ENCODE assay signal across 15 cellular contexts in the genomic region with DNA sequence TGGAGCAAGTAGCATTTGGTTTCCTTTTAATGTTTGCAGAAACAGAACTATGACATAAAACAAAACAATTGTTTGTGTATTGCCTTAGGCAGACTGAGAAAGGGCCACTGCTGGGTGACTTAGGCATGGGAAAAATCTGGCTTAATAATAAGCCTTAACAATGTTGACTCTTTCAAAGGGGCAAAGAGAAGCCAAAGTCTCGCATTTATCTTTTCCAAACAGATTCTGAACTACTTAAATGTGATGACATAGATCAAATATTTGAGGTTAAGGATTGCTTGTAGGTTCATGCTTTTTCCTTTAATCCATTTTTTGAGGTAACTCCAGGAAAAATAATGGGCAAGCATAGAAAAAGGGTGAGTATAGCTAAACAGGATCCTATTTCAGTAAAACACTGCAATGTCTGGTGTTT. TPM values are rescaled to one million over a fixed set of nuclear protein-coding genes. Genes with fewer than 3 reads are reported as not detected.
DNase-seq lines count a peak whose midpoint lies in the region; ATAC-seq and TF ChIP-seq lines count a peak whose summit lies in the region.
"Had no signal": no experiment of that assay in that cellular context is flagged by ENCODE, and none has a peak within 500 bp of the region (broad histone marks: within the 10 kb centered on the region; RNA-seq: fewer than 3 reads in every experiment).

No MANE protein-coding gene starts in this region.

- H3K9me3 ChIP-seq in hepatocyte (ENCODE audit: low read depth): no peaks in the 10 kb centered on the region

- H3K4me3 ChIP-seq in ACC112 (ENCODE audit: low read depth, low read length) (no peak overlapping the region), astrocyte of the cerebellum (ENCODE audit: low read depth, low read length) (no peak overlapping the region), hepatocyte (no peak overlapping the region)

- 12% methylated on average over 1 of the region's 1 CpG for whole genome bisulfite sequencing in hepatocyte (ENCODE audit: low lambda C conversion rate, missing lambda C conversion rate)

- H3K4me1 ChIP-seq in ACC112 (ENCODE audit: control insufficient read depth, insufficient read depth, low read length, unreplicated experiment) (peaks cover 18% of the 10 kb centered on the region), hepatocyte (ENCODE audit: insufficient read depth) (peaks cover 12% of the 10 kb centered on the region)

- in situ Hi-C loops in astrocyte of the cerebellum (cut with HindIII; ENCODE audit: low sequenced_read_pairs): no loop called here

- no peaks in the 10 kb centered on the region for H3K9me2 ChIP-seq in hepatocyte (replicated peaks; ENCODE audit: insufficient read depth)

- TF ChIP-seq CTCF in astrocyte of the cerebellum (IDR thresholded peaks at IDR 0.05; ENCODE audit: low read depth, low read length, missing control alignments) (no peak), hepatocyte (IDR thresholded peaks at IDR 0.05; ENCODE audit: poor library complexity) (no peak)

- no peaks in the 10 kb centered on the region for H3K27me3 ChIP-seq in ACC112 (ENCODE audit: insufficient read depth, low read length)
- no peaks in the 10 kb centered on the region for H3K27me3 ChIP-seq in hepatocyte

- ATAC-seq in HG03095 (IDR thresholded peaks at IDR 0.05; ENCODE audit: unreplicated experiment): no peak
- ATAC-seq: HCT116 had no signal

- peak overlapping the region; percentile 42 for H3K4me2 ChIP-seq in hepatocyte

- no peaks in the 10 kb centered on the region for H4K20me1 ChIP-seq in hepatocyte (ENCODE audit: insufficient read depth, poor library complexity, severe bottlenecking)

- no peaks in the 10 kb centered on the region for H3K36me3 ChIP-seq in ACC112 (ENCODE audit: insufficient read depth, low read length)
- H3K36me3 ChIP-seq in hepatocyte (replicated peaks; ENCODE audit: insufficient read depth, low read depth): no peaks in the 10 kb centered on the region

- H3K79me2 ChIP-seq in ACC112 (ENCODE audit: control insufficient read depth, insufficient read depth, low read length, unreplicated experiment) (no peaks in the 10 kb centered on the region), hepatocyte (no peaks in the 10 kb centered on the region)

- DNase-seq in HS-27A (ENCODE audit: low read depth) (peak; percentile 20), astrocyte of the cerebellum (ENCODE audit: low read depth) (peak; percentile 79), hepatocyte (ENCODE audit: low spot score) (peak; percentile 37), NCI-H524 (lab: John Stamatoyannopoulos, UW) (no peak), HT-29 (ENCODE audit: low spot score) (no peak)
- DNase-seq in activated CD4-positive, alpha-beta T cell treated with anti-CD3 and anti-CD28 coated beads, Interleukin-2, amount 50 U/mL, for 4 hours: no peak
- DNase-seq: activated naive CD4-positive, alpha-beta T cell treated with Interleukin-2 at 50 U/mL for 16 hours; NCI-H1417 treated with DMSO at 0.1 percent for 48 hours; NCI-H526; posterior cingulate gyrus; SHP77; stimulated activated CD4-positive, alpha-beta T cell treated with anti-CD3 and anti-CD28 coated beads, Interleukin-1b, Interleukin-23, amount 100 ng/mL, for 48 hours had no signal

- H2AFZ ChIP-seq in ACC112 (ENCODE audit: low read length, unreplicated experiment) (peak overlapping the region; percentile 13), hepatocyte (no peak overlapping the region)

- peak overlapping the region; percentile 35 for H3K27ac ChIP-seq in ACC112 (ENCODE audit: low read depth, low read length)
- peak overlapping the region; percentile 10 for H3K27ac ChIP-seq in hepatocyte

RNA-seq across cellular contexts. Expression of gene ADAT2, which starts 39.6 kb away (rescaled TPM):
- 3.4 and 4.2 TPM in 2 replicates for total RNA-seq in hepatocyte
- 3.1 and 4.8 TPM in 2 replicates for polyA plus RNA-seq in hepatocyte
- total RNA-seq in HT-29 (2014; rRNA removed; shearing (Covaris generic)): 4.1 and 4.2 TPM in 2 replicates

RNA-seq across cellular contexts. Expression of gene PEX3, which starts 39.7 kb away (rescaled TPM):
- 19.0 and 23.2 TPM in 2 replicates for total RNA-seq in hepatocyte
- 23.4 and 24.5 TPM in 2 replicates for polyA plus RNA-seq in hepatocyte
- 10.5 and 17.0 TPM in 2 replicates for total RNA-seq in HT-29 (2014; rRNA removed; shearing (Covaris generic))

Comparison
In these comparisons a context has a peak if more than half of its experiments do, and no peak if none do; other contexts are left out.
1. DNase-seq: peak in HS-27A (single experiment), astrocyte of the cerebellum (single experiment) and hepatocyte (single experiment); none in NCI-H524 (0 of 2), HT-29 (single experiment) and activated CD4-positive, alpha-beta T cell treated with anti-CD3 and anti-CD28 coated beads, Interleukin-2, amount 50 U/mL, for 4 hours (0 of 2).